26 cellular contexts compared by ENCODE assay signal in genomic region chr10:4555920-4556319, GRCh38.
"Had no signal": no experiment of that assay in that cellular context is flagged by ENCODE, and none has a peak within 500 bp of the region (broad histone marks: within the 10 kb centered on the region; RNA-seq: fewer than 3 reads in every experiment).

No MANE protein-coding gene starts in this region.

- H3K36me3 Mint-ChIP-seq: activated naive CD4-positive, alpha-beta T cell treated with anti-CD3 and anti-CD28 coated beads, Interleukin-2, amount 10 ng/mL, durations not matched to agents 7 days and 5 days; activated naive CD8-positive, alpha-beta T cell treated with anti-CD3 and anti-CD28 coated beads, Interleukin-2, amount 10 ng/mL, durations not matched to agents 7 days and 5 days; brain had no signal

- H3K27ac ChIP-seq: ascending aorta, breast epithelium, cardiac muscle cell, colonic mucosa, epithelial cell of prostate, esophagus squamous epithelium had no signal

- H3K27ac Mint-ChIP-seq: activated CD4-positive, alpha-beta memory T cell treated with anti-CD3 and anti-CD28 coated beads, Interleukin-2, amount 10 ng/mL, durations not matched to agents 7 days and 5 days; activated CD4-positive, alpha-beta T cell treated with anti-CD3 and anti-CD28 coated beads, Interleukin-2, amount 10 ng/mL, durations not matched to agents 7 days and 5 days; activated naive CD4-positive, alpha-beta T cell treated with anti-CD3 and anti-CD28 coated beads, Interleukin-2, amount 10 ng/mL, durations not matched to agents 7 days and 5 days; activated naive CD4-positive, alpha-beta T cell treated with anti-CD3 and anti-CD28 coated beads, Interleukin-2, amount 50 U/mL, for 72 hours; activated naive CD8-positive, alpha-beta T cell treated with anti-CD3 and anti-CD28 coated beads, Interleukin-2, amount 10 ng/mL, durations not matched to agents 7 days and 5 days; activated T-cell treated with anti-CD3 and anti-CD28 coated beads, Interleukin-2, amount 50 U/mL, for 24 hours; activated T-cell treated with anti-CD3 and anti-CD28 coated beads, Interleukin-2, amount 50 U/mL, for 72 hours; brain had no signal

- H3K9me3 Mint-ChIP-seq: activated CD4-positive, alpha-beta memory T cell treated with anti-CD3 and anti-CD28 coated beads, Interleukin-2, amount 10 ng/mL, durations not matched to agents 7 days and 5 days; activated CD4-positive, alpha-beta T cell treated with anti-CD3 and anti-CD28 coated beads, Interleukin-2, amount 10 ng/mL, durations not matched to agents 7 days and 5 days; activated naive CD4-positive, alpha-beta T cell treated with anti-CD3 and anti-CD28 coated beads, Interleukin-2, amount 10 ng/mL, durations not matched to agents 7 days and 5 days; activated naive CD8-positive, alpha-beta T cell treated with anti-CD3 and anti-CD28 coated beads, Interleukin-2, amount 10 ng/mL, durations not matched to agents 7 days and 5 days had no signal

- DNase-seq: activated CD4-positive, alpha-beta memory T cell treated with anti-CD3 and anti-CD28 coated beads, Interleukin-2, amount 10 ng/mL, durations not matched to agents 7 days and 5 days; activated CD4-positive, alpha-beta T cell treated with anti-CD3 and anti-CD28 coated beads for 1 hour; activated CD4-positive, alpha-beta T cell treated with anti-CD3 and anti-CD28 coated beads for 4 hours; activated CD4-positive, alpha-beta T cell treated with anti-CD3 and anti-CD28 coated beads, Interleukin-2, amount 10 ng/mL, durations not matched to agents 7 days and 5 days; activated CD4-positive, alpha-beta T cell treated with anti-CD3 and anti-CD28 coated beads, Interleukin-2, amount 50 U/mL, for 4 hours; activated CD8-positive, alpha-beta memory T cell treated with anti-CD3 and anti-CD28 coated beads, Interleukin-2, amount 50 U/mL, for 48 hours; activated gamma-delta T cell; activated naive CD4-positive, alpha-beta T cell; activated naive CD4-positive, alpha-beta T cell treated with anti-CD3 and anti-CD28 coated beads, Interleukin-2, amount 10 ng/mL, durations not matched to agents 7 days and 5 days; activated naive CD8-positive, alpha-beta T cell treated with anti-CD3 and anti-CD28 coated beads, Interleukin-2, amount 10 ng/mL, durations not matched to agents 7 days and 5 days; activated T-cell treated with anti-CD3 and anti-CD28 coated beads for 4 hours; activated T-cell treated with anti-CD3 and anti-CD28 coated beads, Interleukin-2, amount 50 U/mL, for 24 hours; activated T-cell treated with anti-CD3 and anti-CD28 coated beads, Interleukin-2, amount 50 U/mL, for 72 hours; central memory CD4-positive, alpha-beta T cell; cerebellar nuclear complex; colonic mucosa; effector CD8-positive, alpha-beta T cell; esophagus squamous epithelium; head of caudate nucleus; T-helper 2 cell had no signal

- H3K4me3 Mint-ChIP-seq: activated CD4-positive, alpha-beta memory T cell treated with anti-CD3 and anti-CD28 coated beads, Interleukin-2, amount 10 ng/mL, durations not matched to agents 7 days and 5 days; activated CD4-positive, alpha-beta T cell treated with anti-CD3 and anti-CD28 coated beads, Interleukin-2, amount 10 ng/mL, durations not matched to agents 7 days and 5 days; activated naive CD4-positive, alpha-beta T cell treated with anti-CD3 and anti-CD28 coated beads, Interleukin-2, amount 10 ng/mL, durations not matched to agents 7 days and 5 days; activated naive CD8-positive, alpha-beta T cell treated with anti-CD3 and anti-CD28 coated beads, Interleukin-2, amount 10 ng/mL, durations not matched to agents 7 days and 5 days; activated T-cell treated with anti-CD3 and anti-CD28 coated beads, Interleukin-2, amount 50 U/mL, for 24 hours; activated T-cell treated with anti-CD3 and anti-CD28 coated beads, Interleukin-2, amount 50 U/mL, for 72 hours; brain had no signal

- H3K27me3 ChIP-seq: ascending aorta, breast epithelium, cardiac muscle cell, colonic mucosa, esophagus squamous epithelium had no signal

- H3K4me1 Mint-ChIP-seq: activated CD4-positive, alpha-beta memory T cell treated with anti-CD3 and anti-CD28 coated beads, Interleukin-2, amount 10 ng/mL, durations not matched to agents 7 days and 5 days; activated CD4-positive, alpha-beta T cell treated with anti-CD3 and anti-CD28 coated beads, Interleukin-2, amount 10 ng/mL, durations not matched to agents 7 days and 5 days; activated naive CD4-positive, alpha-beta T cell treated with anti-CD3 and anti-CD28 coated beads, Interleukin-2, amount 10 ng/mL, durations not matched to agents 7 days and 5 days; activated naive CD8-positive, alpha-beta T cell treated with anti-CD3 and anti-CD28 coated beads, Interleukin-2, amount 10 ng/mL, durations not matched to agents 7 days and 5 days had no signal

- ATAC-seq: activated naive CD4-positive, alpha-beta T cell treated with anti-CD3 and anti-CD28 coated beads, Interleukin-2, amount 50 U/mL, for 72 hours; activated T-cell treated with anti-CD3 and anti-CD28 coated beads, Interleukin-2, amount 50 U/mL, for 72 hours had no signal

- H3K9me3 ChIP-seq: colonic mucosa, esophagus squamous epithelium had no signal

- H3K4me3 ChIP-seq: ascending aorta, breast epithelium, cardiac muscle cell, colonic mucosa, esophagus squamous epithelium had no signal

- H3K36me3 ChIP-seq: ascending aorta, breast epithelium, cardiac muscle cell, colonic mucosa, esophagus squamous epithelium had no signal

- H3K4me1 ChIP-seq: ascending aorta, breast epithelium, colonic mucosa, esophagus squamous epithelium had no signal

- H3K27me3 Mint-ChIP-seq: brain had no signal
